1 cellular context compared by ENCODE assay signal in the genomic region with DNA sequence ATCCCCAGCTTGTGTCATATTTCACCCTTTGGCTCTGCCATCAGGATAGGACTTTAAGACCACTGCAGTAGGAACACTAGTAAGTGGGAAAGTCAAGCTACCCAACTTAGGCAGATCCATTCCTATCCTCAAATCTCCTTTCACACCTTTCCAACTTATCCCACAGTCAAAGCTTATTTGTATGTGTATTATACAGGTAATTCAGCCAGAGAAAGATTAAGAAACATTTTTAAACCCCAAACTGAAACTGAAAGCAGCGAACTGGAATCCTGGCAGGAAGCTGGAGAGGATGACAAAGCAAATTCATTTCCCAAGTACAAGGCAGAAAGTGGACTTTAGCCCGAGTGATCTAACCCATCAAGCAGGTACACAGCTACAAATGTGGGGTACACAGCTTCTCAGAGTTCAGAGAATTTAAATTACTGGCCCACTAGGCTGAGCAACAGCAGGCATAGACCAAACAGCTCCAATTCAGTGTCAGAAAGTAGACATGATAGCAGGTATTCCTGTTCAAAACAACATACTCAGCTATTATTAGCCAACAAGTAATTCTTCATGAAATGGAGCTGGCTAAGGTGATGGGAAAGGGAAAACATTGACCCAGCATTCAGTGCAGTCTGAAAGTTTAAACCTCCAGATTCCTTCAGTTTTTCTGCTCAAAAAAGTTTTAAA.
A peak's percentile ranks its signal among the peaks of the same experiment; 100 is the strongest.
TF ChIP-seq lines count a peak whose summit lies in the region.

No MANE protein-coding gene starts in this region.

TF ChIP-seq in K562, 482 proteins besides CTCF, POLR2A, EP300 and RAD21 (continued from another document):
- TF ChIP-seq, protein P1, sequence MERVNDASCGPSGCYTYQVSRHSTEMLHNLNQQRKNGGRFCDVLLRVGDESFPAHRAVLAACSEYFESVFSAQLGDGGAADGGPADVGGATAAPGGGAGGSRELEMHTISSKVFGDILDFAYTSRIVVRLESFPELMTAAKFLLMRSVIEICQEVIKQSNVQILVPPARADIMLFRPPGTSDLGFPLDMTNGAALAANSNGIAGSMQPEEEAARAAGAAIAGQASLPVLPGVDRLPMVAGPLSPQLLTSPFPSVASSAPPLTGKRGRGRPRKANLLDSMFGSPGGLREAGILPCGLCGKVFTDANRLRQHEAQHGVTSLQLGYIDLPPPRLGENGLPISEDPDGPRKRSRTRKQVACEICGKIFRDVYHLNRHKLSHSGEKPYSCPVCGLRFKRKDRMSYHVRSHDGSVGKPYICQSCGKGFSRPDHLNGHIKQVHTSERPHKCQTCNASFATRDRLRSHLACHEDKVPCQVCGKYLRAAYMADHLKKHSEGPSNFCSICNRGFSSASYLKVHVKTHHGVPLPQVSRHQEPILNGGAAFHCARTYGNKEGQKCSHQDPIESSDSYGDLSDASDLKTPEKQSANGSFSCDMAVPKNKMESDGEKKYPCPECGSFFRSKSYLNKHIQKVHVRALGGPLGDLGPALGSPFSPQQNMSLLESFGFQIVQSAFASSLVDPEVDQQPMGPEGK (CRISPR knock-in tag; IDR thresholded peaks at IDR 0.05; ENCODE audit: borderline replicate concordance): no peak
- TF ChIP-seq, protein P2, sequence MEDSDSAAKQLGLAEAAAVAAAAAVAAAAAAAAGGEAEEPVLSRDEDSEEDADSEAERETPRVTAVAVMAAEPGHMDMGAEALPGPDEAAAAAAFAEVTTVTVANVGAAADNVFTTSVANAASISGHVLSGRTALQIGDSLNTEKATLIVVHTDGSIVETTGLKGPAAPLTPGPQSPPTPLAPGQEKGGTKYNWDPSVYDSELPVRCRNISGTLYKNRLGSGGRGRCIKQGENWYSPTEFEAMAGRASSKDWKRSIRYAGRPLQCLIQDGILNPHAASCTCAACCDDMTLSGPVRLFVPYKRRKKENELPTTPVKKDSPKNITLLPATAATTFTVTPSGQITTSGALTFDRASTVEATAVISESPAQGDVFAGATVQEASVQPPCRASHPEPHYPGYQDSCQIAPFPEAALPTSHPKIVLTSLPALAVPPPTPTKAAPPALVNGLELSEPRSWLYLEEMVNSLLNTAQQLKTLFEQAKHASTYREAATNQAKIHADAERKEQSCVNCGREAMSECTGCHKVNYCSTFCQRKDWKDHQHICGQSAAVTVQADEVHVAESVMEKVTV (CRISPR knock-in tag; IDR thresholded peaks at IDR 0.05): 0 out of 2 replicates have a peak, but pooled peaks have one; percentile 28
- TF ChIP-seq, protein P3, sequence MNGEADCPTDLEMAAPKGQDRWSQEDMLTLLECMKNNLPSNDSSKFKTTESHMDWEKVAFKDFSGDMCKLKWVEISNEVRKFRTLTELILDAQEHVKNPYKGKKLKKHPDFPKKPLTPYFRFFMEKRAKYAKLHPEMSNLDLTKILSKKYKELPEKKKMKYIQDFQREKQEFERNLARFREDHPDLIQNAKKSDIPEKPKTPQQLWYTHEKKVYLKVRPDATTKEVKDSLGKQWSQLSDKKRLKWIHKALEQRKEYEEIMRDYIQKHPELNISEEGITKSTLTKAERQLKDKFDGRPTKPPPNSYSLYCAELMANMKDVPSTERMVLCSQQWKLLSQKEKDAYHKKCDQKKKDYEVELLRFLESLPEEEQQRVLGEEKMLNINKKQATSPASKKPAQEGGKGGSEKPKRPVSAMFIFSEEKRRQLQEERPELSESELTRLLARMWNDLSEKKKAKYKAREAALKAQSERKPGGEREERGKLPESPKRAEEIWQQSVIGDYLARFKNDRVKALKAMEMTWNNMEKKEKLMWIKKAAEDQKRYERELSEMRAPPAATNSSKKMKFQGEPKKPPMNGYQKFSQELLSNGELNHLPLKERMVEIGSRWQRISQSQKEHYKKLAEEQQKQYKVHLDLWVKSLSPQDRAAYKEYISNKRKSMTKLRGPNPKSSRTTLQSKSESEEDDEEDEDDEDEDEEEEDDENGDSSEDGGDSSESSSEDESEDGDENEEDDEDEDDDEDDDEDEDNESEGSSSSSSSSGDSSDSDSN (IDR thresholded peaks at IDR 0.05; ENCODE audit: borderline replicate concordance in 1 of 2, low read depth in 2 of 2, low read length in 2 of 2): 0 out of 4 replicates have a peak, but pooled peaks of 1 of the 2 experiments have one; percentile 30
- no peak for TF ChIP-seq ZNF445 (CRISPR knock-in tag; IDR thresholded peaks at IDR 0.05; ENCODE audit: low read depth)
- 0 out of 2 replicates have a peak, but pooled peaks have one; percentile 29 for TF ChIP-seq GTF2E2 (tag; IDR thresholded peaks at IDR 0.05)
- TF ChIP-seq, protein P4, sequence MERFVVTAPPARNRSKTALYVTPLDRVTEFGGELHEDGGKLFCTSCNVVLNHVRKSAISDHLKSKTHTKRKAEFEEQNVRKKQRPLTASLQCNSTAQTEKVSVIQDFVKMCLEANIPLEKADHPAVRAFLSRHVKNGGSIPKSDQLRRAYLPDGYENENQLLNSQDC (CRISPR knock-in tag; IDR thresholded peaks at IDR 0.05): no peak
- TF ChIP-seq, protein P5, sequence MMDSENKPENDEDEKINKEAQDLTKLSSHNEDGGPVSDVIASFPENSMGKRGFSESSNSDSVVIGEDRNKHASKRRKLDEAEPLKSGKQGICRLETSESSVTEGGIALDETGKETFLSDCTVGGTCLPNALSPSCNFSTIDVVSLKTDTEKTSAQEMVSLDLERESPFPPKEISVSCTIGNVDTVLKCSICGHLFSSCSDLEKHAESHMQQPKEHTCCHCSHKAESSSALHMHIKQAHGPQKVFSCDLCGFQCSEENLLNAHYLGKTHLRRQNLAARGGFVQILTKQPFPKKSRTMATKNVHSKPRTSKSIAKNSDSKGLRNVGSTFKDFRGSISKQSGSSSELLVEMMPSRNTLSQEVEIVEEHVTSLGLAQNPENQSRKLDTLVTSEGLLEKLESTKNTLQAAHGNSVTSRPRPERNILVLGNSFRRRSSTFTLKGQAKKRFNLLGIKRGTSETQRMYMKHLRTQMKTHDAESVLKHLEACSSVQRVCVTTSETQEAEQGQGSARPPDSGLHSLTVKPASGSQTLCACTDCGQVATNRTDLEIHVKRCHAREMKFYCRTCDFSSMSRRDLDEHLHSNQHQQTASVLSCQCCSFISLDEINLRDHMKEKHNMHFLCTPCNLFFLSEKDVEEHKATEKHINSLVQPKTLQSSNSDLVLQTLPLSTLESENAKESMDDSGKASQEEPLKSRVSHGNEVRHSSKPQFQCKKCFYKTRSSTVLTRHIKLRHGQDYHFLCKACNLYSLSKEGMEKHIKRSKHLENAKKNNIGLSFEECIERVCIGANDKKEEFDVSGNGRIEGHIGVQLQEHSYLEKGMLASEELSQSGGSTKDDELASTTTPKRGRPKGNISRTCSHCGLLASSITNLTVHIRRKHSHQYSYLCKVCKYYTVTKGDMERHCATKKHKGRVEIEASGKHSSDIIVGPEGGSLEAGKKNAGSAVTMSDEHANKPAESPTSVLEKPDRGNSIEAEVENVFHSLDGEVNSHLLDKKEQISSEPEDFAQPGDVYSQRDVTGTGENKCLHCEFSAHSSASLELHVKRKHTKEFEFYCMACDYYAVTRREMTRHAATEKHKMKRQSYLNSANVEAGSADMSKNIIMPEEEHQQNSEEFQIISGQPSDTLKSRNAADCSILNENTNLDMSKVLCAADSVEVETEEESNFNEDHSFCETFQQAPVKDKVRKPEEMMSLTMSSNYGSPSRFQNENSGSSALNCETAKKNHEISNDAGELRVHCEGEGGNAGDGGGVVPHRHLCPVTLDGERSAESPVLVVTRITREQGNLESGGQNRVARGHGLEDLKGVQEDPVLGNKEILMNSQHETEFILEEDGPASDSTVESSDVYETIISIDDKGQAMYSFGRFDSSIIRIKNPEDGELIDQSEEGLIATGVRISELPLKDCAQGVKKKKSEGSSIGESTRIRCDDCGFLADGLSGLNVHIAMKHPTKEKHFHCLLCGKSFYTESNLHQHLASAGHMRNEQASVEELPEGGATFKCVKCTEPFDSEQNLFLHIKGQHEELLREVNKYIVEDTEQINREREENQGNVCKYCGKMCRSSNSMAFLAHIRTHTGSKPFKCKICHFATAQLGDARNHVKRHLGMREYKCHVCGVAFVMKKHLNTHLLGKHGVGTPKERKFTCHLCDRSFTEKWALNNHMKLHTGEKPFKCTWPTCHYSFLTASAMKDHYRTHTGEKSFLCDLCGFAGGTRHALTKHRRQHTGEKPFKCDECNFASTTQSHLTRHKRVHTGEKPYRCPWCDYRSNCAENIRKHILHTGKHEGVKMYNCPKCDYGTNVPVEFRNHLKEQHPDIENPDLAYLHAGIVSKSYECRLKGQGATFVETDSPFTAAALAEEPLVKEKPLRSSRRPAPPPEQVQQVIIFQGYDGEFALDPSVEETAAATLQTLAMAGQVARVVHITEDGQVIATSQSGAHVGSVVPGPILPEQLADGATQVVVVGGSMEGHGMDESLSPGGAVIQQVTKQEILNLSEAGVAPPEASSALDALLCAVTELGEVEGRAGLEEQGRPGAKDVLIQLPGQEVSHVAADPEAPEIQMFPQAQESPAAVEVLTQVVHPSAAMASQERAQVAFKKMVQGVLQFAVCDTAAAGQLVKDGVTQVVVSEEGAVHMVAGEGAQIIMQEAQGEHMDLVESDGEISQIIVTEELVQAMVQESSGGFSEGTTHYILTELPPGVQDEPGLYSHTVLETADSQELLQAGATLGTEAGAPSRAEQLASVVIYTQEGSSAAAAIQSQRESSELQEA (IDR thresholded peaks at IDR 0.05; ENCODE audit: low read depth): no peak
- no peak for TF ChIP-seq ZNF436 (CRISPR knock-in tag; IDR thresholded peaks at IDR 0.05)
- peak; percentile 90 for TF ChIP-seq MAFF (IDR thresholded peaks at IDR 0.05; ENCODE audit: low read length)
- no peak for TF ChIP-seq TGIF2 (CRISPR knock-in tag; IDR thresholded peaks at IDR 0.05)
- TF ChIP-seq NBN (IDR thresholded peaks at IDR 0.05; ENCODE audit: low read depth): peak; percentile 14; the same call in 1 of the 2 replicates
- TF ChIP-seq ZNF175 (CRISPR knock-in tag; IDR thresholded peaks at IDR 0.05; ENCODE audit: low read depth): peak; percentile 40; the same call in 1 of the 2 replicates
- peak; percentile 92 for TF ChIP-seq NFE2L1 (tag; IDR thresholded peaks at IDR 0.05; ENCODE audit: borderline replicate concordance, low read depth)
- peak; percentile 53; the same call in 1 of the 2 replicates for TF ChIP-seq TEAD4 (IDR thresholded peaks at IDR 0.05; ENCODE audit: low read length)
- TF ChIP-seq TEAD4 (CRISPR knock-in tag; IDR thresholded peaks at IDR 0.05; ENCODE audit: borderline replicate concordance): no peak
- TF ChIP-seq KLF16 (IDR thresholded peaks at IDR 0.05): no peak
- TF ChIP-seq ZNF232 (CRISPR knock-in tag; IDR thresholded peaks at IDR 0.05): no peak
- TF ChIP-seq KAT8 (IDR thresholded peaks at IDR 0.05; ENCODE audit: low read depth): no peak
- peak; percentile 87 for TF ChIP-seq MAFK (IDR thresholded peaks at IDR 0.05; ENCODE audit: low read length)
- TF ChIP-seq SNRNP70 (optimal IDR thresholded peaks at IDR 0.05; ENCODE audit: low read depth, low read length): no peak
- 0 out of 4 replicates have a peak, but pooled peaks of 1 of the 2 experiments have one; percentile 6 for TF ChIP-seq HDAC1 (IDR thresholded peaks at IDR 0.05)
- no peak for TF ChIP-seq ZNF408 (CRISPR knock-in tag; IDR thresholded peaks at IDR 0.05; ENCODE audit: low read depth)
- no peak for TF ChIP-seq SIN3A (IDR thresholded peaks at IDR 0.05; ENCODE audit: borderline replicate concordance in 2 of 2, control insufficient read depth in 1 of 2, low read depth in 2 of 2, low read length in 2 of 2)
- TF ChIP-seq SMARCE1 (IDR thresholded peaks at IDR 0.05): peak; percentile 25; the same call in 1 of the 2 replicates
- TF ChIP-seq CBFB (CRISPR knock-in tag; IDR thresholded peaks at IDR 0.05): no peak
- no peak for TF ChIP-seq WHSC1 (IDR thresholded peaks at IDR 0.05; ENCODE audit: low read length)
- no peak for TF ChIP-seq PRPF4 (IDR thresholded peaks at IDR 0.05; ENCODE audit: insufficient read depth, low read depth, low read length, poor library complexity, severe bottlenecking)
- peak; percentile 97 for TF ChIP-seq ZNF316 (IDR thresholded peaks at IDR 0.05)
- TF ChIP-seq, protein P6, sequence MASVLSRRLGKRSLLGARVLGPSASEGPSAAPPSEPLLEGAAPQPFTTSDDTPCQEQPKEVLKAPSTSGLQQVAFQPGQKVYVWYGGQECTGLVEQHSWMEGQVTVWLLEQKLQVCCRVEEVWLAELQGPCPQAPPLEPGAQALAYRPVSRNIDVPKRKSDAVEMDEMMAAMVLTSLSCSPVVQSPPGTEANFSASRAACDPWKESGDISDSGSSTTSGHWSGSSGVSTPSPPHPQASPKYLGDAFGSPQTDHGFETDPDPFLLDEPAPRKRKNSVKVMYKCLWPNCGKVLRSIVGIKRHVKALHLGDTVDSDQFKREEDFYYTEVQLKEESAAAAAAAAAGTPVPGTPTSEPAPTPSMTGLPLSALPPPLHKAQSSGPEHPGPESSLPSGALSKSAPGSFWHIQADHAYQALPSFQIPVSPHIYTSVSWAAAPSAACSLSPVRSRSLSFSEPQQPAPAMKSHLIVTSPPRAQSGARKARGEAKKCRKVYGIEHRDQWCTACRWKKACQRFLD (CRISPR knock-in tag; IDR thresholded peaks at IDR 0.05): no peak
- TF ChIP-seq SMARCA4 (IDR thresholded peaks at IDR 0.05): peak; percentile 38; the same call in 1 of the 2 replicates
- TF ChIP-seq MTA2 (IDR thresholded peaks at IDR 0.05; ENCODE audit: low read depth): 0 out of 2 replicates have a peak, but pooled peaks have one; percentile 16
- TF ChIP-seq KLF1 (tag; IDR thresholded peaks at IDR 0.05): no peak
- TF ChIP-seq, protein P7, sequence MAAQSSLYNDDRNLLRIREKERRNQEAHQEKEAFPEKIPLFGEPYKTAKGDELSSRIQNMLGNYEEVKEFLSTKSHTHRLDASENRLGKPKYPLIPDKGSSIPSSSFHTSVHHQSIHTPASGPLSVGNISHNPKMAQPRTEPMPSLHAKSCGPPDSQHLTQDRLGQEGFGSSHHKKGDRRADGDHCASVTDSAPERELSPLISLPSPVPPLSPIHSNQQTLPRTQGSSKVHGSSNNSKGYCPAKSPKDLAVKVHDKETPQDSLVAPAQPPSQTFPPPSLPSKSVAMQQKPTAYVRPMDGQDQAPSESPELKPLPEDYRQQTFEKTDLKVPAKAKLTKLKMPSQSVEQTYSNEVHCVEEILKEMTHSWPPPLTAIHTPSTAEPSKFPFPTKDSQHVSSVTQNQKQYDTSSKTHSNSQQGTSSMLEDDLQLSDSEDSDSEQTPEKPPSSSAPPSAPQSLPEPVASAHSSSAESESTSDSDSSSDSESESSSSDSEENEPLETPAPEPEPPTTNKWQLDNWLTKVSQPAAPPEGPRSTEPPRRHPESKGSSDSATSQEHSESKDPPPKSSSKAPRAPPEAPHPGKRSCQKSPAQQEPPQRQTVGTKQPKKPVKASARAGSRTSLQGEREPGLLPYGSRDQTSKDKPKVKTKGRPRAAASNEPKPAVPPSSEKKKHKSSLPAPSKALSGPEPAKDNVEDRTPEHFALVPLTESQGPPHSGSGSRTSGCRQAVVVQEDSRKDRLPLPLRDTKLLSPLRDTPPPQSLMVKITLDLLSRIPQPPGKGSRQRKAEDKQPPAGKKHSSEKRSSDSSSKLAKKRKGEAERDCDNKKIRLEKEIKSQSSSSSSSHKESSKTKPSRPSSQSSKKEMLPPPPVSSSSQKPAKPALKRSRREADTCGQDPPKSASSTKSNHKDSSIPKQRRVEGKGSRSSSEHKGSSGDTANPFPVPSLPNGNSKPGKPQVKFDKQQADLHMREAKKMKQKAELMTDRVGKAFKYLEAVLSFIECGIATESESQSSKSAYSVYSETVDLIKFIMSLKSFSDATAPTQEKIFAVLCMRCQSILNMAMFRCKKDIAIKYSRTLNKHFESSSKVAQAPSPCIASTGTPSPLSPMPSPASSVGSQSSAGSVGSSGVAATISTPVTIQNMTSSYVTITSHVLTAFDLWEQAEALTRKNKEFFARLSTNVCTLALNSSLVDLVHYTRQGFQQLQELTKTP (IDR thresholded peaks at IDR 0.05; ENCODE audit: low read depth in 1 of 2, partially characterized antibody in 2 of 2): no peak
- TF ChIP-seq NFATC3 (IDR thresholded peaks at IDR 0.05): no peak
- peak; percentile 65 for TF ChIP-seq TAF9B (IDR thresholded peaks at IDR 0.05; ENCODE audit: partially characterized antibody)
